10 cellular contexts compared by ENCODE assay signal in genomic region chr20:2865630-2866029, GRCh38. TPM values are rescaled to one million over a fixed set of nuclear protein-coding genes. Genes with fewer than 3 reads are reported as not detected.
DNase-seq lines count a peak whose midpoint lies in the region; ATAC-seq and TF ChIP-seq lines count a peak whose summit lies in the region.
"Had no signal": no experiment of that assay in that cellular context is flagged by ENCODE, and none has a peak within 500 bp of the region (broad histone marks: within the 10 kb centered on the region; RNA-seq: fewer than 3 reads in every experiment).

No MANE protein-coding gene starts in this region.

- H3K79me2 ChIP-seq in DOHH2 (ENCODE audit: control insufficient read depth, low read length) (no peaks in the 10 kb centered on the region), PC-3 (ENCODE audit: low read length) (no peaks in the 10 kb centered on the region)

- BruUV-seq in PC-3 (replicated peaks; lab: Mats Ljungman, UMichigan), result no TSS peak

- H3K36me3 Mint-ChIP-seq in activated naive CD8-positive, alpha-beta T cell treated with anti-CD3 and anti-CD28 coated beads, Interleukin-2, amount 50 U/mL, for 24 hours (ENCODE audit: low read depth), result peaks cover 10% of the 10 kb centered on the region

- intact Hi-C loops in PC-3 (cut with micrococcal nuclease), result no loop called here

- H3F3A ChIP-seq in DOHH2 (ENCODE audit: control insufficient read depth, insufficient read depth), result no peaks in the 10 kb centered on the region; the same call in 1 of the 2 replicates
- H3F3A ChIP-seq in PC-3 (ENCODE audit: low read length, unreplicated experiment), result no peaks in the 10 kb centered on the region

- CTCF ChIA-PET in PC-3 (lab: Charles Lee), result no interaction called here

- no peak overlapping the region for H2AFZ ChIP-seq in PC-3 (ENCODE audit: low read length)

- H3K27ac Mint-ChIP-seq in activated naive CD8-positive, alpha-beta T cell treated with anti-CD3 and anti-CD28 coated beads, Interleukin-2, amount 50 U/mL, for 24 hours, result peak overlapping the region; percentile 81

- no peak overlapping the region for H3K9ac ChIP-seq in PC-3 (ENCODE audit: low read length)

- no peaks in the 10 kb centered on the region for H3K27me3 Mint-ChIP-seq in activated naive CD8-positive, alpha-beta T cell treated with anti-CD3 and anti-CD28 coated beads, Interleukin-2, amount 50 U/mL, for 24 hours

- peaks cover under 1% of the 10 kb centered on the region for H3K27me3 ChIP-seq in DOHH2 (ENCODE audit: control insufficient read depth, low read length)
- no peaks in the 10 kb centered on the region for H3K27me3 ChIP-seq in PC-3 (ENCODE audit: low read length)
- H3K27me3 ChIP-seq: SJSA1, upper lobe of right lung had no signal

- no peaks in the 10 kb centered on the region for H3K9me2 ChIP-seq in DOHH2 (replicated peaks; ENCODE audit: control insufficient read depth, low read length)
- H3K9me2 ChIP-seq in PC-3 (replicated peaks; ENCODE audit: low read length), result no peaks in the 10 kb centered on the region

- H3K4me1 Mint-ChIP-seq in activated naive CD8-positive, alpha-beta T cell treated with anti-CD3 and anti-CD28 coated beads, Interleukin-2, amount 50 U/mL, for 24 hours, result peaks cover 51% of the 10 kb centered on the region

- DNase-seq in PC-3, result no peak
- DNase-seq in activated naive CD8-positive, alpha-beta T cell treated with anti-CD3 and anti-CD28 coated beads, Interleukin-2, amount 50 U/mL, for 24 hours, result peak; percentile 77
- no peak for DNase-seq in retinal pigment epithelial cell (ENCODE audit: low read depth)
- DNase-seq in COR-L47 (lab: John Stamatoyannopoulos, UW), result no peak
- no peak for DNase-seq in NCI-H2081 (lab: John Stamatoyannopoulos, UW)
- DNase-seq: upper lobe of right lung had no signal

- no peak overlapping the region for H3K4me2 ChIP-seq in DOHH2 (ENCODE audit: low read length)
- H3K4me2 ChIP-seq in PC-3 (ENCODE audit: low read length), result no peak overlapping the region

- H3K4me3 ChIP-seq in DOHH2 (ENCODE audit: low read length) (no peak overlapping the region), PC-3 (ENCODE audit: low read length) (no peak overlapping the region), retinal pigment epithelial cell (ENCODE audit: low read length) (no peak overlapping the region)
- H3K4me3 ChIP-seq: SJSA1, upper lobe of right lung had no signal

- H3K4me1 ChIP-seq in DOHH2 (ENCODE audit: control insufficient read depth, low read length), result no peaks in the 10 kb centered on the region
- H3K4me1 ChIP-seq in PC-3 (ENCODE audit: insufficient read depth, low read length), result peaks cover 19% of the 10 kb centered on the region
- H3K4me1 ChIP-seq: upper lobe of right lung had no signal

- peak overlapping the region; percentile 27 for H3K4me3 Mint-ChIP-seq in activated naive CD8-positive, alpha-beta T cell treated with anti-CD3 and anti-CD28 coated beads, Interleukin-2, amount 50 U/mL, for 24 hours

- POLR2A ChIA-PET in PC-3 (lab: Charles Lee; ENCODE audit: unreplicated experiment), result no interaction called here

- H4K20me1 ChIP-seq in DOHH2 (ENCODE audit: control insufficient read depth, insufficient read depth, low read depth, low read length) (no peaks in the 10 kb centered on the region), PC-3 (ENCODE audit: low read length) (no peaks in the 10 kb centered on the region)

- ATAC-seq in PC-3, result no peak
- peak; percentile 95 for ATAC-seq in activated naive CD8-positive, alpha-beta T cell treated with anti-CD3 and anti-CD28 coated beads, Interleukin-2, amount 50 U/mL, for 24 hours
- no peak for ATAC-seq in HG02798 (IDR thresholded peaks at IDR 0.05; ENCODE audit: poor library complexity, unreplicated experiment)
- no peak for ATAC-seq in HG03025 (IDR thresholded peaks at IDR 0.05; ENCODE audit: low FRiP score, unreplicated experiment)
- ATAC-seq: upper lobe of right lung had no signal

- TF ChIP-seq CTCF in DOHH2 (IDR thresholded peaks at IDR 0.05; ENCODE audit: low read depth, low read length, poor library complexity, severe bottlenecking) (peak; percentile 47), PC-3 (conservative IDR thresholded peaks at IDR 0.05; ENCODE audit: low read depth, low read length) (peak; percentile 20; the same call in 1 of the 2 replicates), retinal pigment epithelial cell (conservative IDR thresholded peaks at IDR 0.05; ENCODE audit: low read depth, low read length) (peak; percentile 6)

- H3K36me3 ChIP-seq in DOHH2 (ENCODE audit: control insufficient read depth, low read length) (no peaks in the 10 kb centered on the region), PC-3 (ENCODE audit: low read depth, low read length) (no peaks in the 10 kb centered on the region)

- H3K9me3 ChIP-seq in DOHH2 (ENCODE audit: control insufficient read depth, insufficient read depth, low read length) (no peaks in the 10 kb centered on the region), PC-3 (ENCODE audit: low read length) (no peaks in the 10 kb centered on the region)
- H3K9me3 ChIP-seq: SJSA1, upper lobe of right lung had no signal

- no peaks in the 10 kb centered on the region for H3K9me3 Mint-ChIP-seq in activated naive CD8-positive, alpha-beta T cell treated with anti-CD3 and anti-CD28 coated beads, Interleukin-2, amount 50 U/mL, for 24 hours

- H3K27ac ChIP-seq in DOHH2 (ENCODE audit: low read depth, low read length), result no peak overlapping the region
- H3K27ac ChIP-seq in PC-3 (ENCODE audit: low read length), result no peak overlapping the region
- H3K27ac ChIP-seq: SJSA1, upper lobe of right lung had no signal

RNA-seq across cellular contexts. Expression of gene PTPRA, which starts 7.7 kb away (rescaled TPM):
- 33.6 and 35.0 TPM in 2 replicates for total RNA-seq in PC-3 (2014; rRNA removed)

RNA-seq across cellular contexts. Expression of gene VPS16, which starts 25.1 kb away (rescaled TPM):
- 40.3 and 49.9 TPM in 2 replicates for total RNA-seq in PC-3 (2014; rRNA removed)

RNA-seq across cellular contexts. Expression of gene PCED1A, which starts 25.2 kb away (rescaled TPM):
- 21.9 and 29.8 TPM in 2 replicates for total RNA-seq in PC-3 (2014; rRNA removed)

RNA-seq across cellular contexts. Expression of gene TMEM239, which starts 49.5 kb away (rescaled TPM):
- total RNA-seq in PC-3 (2014; rRNA removed), result 0.04 TPM in 1 of 2 replicates, not detected in the other
- total RNA-seq: SJSA1, upper lobe of right lung had no signal

RNA-seq across cellular contexts. Expression of gene C20orf141, which starts 50.8 kb away (rescaled TPM):
- not detected in 2 replicates for total RNA-seq in PC-3 (2014; rRNA removed)
- total RNA-seq: SJSA1, upper lobe of right lung had no signal
